Comparison of ENCODE assay signal across 34 cellular contexts in genomic region chr7:121153411-121153810, GRCh38.
"Had no signal": no experiment of that assay in that cellular context is flagged by ENCODE, and none has a peak within 500 bp of the region (broad histone marks: within the 10 kb centered on the region; RNA-seq: fewer than 3 reads in every experiment).

No MANE protein-coding gene starts in this region.

- H3K4me3 ChIP-seq: MG63 had no signal

- DNase-seq: Karpas-422, Kasumi-1, MG63, MM.1S, MV-4-11, NCI-H1048, NCI-H1092, NCI-H1092 treated with DMSO at 0.1 percent for 48 hours, NCI-H1105, NCI-H1105 treated with DMSO at 0.1 percent for 48 hours, NCI-H1417 treated with DMSO at 0.1 percent for 48 hours, NCI-H1436, NCI-H1436 treated with DMSO at 0.1 percent for 48 hours, NCI-H146, NCI-H1694, NCI-H1694 treated with DMSO at 0.1 percent for 48 hours, NCI-H187, NCI-H187 treated with DMSO at 0.1 percent for 48 hours, NCI-H1930, NCI-H2029, NCI-H2029 treated with DMSO at 0.1 percent for 48 hours, NCI-H2081, NCI-H2081 treated with DMSO at 0.1 percent for 48 hours, NCI-H2107, NCI-H2171, NCI-H2171 treated with DMSO at 0.1 percent for 48 hours, NCI-H2227 treated with DMSO at 0.1 percent for 48 hours, NCI-H226, NCI-H345, NCI-H446, NCI-H446 treated with DMSO at 0.1 percent for 48 hours, NCI-H510A, NCI-H510A treated with DMSO at 0.1 percent for 48 hours, NCI-H524 had no signal

- H3K9me3 ChIP-seq: MG63 had no signal

- H3K27me3 ChIP-seq: MG63 had no signal

- H3K36me3 ChIP-seq: MG63 had no signal
